ENCODE assay signal across 1 cellular context in the genomic region with DNA sequence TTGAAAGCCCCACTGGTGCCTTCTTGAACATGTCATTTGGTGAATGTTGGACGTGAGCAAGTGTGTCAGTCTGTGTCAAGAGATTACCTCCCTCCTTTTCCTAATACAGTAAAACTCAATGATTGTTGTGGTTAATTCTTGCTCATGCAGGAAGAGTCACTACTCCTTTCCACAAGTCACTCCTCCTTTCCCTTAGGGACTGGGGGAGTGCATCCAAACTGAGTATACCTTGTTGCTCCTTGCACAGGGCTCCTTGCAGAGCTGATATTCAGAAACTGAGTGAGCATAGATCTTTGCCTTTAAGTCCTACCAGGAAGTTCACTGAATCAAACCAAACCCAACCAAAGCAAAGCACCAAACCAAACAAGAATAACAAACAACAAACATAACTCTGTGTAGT.
TF ChIP-seq lines count a peak whose summit lies in the region.

No MANE protein-coding gene starts in this region.

TF ChIP-seq in GM23338, 12 proteins besides CTCF, POLR2A, EP300 and RAD21:
- no peak for TF ChIP-seq CREB1 (CRISPR knock-in tag; IDR thresholded peaks at IDR 0.05; ENCODE audit: low read depth)
